In genomic region chr3:33918357-33918756, GRCh38 we compare ENCODE assay signal across 15 cellular contexts.
"Had no signal": no experiment of that assay in that cellular context is flagged by ENCODE, and none has a peak within 500 bp of the region (broad histone marks: within the 10 kb centered on the region; RNA-seq: fewer than 3 reads in every experiment).

No MANE protein-coding gene starts in this region.

- H3K4me1 ChIP-seq: lower lobe of right lung, prostate gland, sigmoid colon, upper lobe of left lung had no signal

- H3K4me3 ChIP-seq: coronary artery, lower lobe of right lung, prostate gland, sigmoid colon, upper lobe of left lung had no signal

- H3K36me3 ChIP-seq: lower lobe of right lung, prostate gland, sigmoid colon, upper lobe of left lung had no signal

- H3K9me3 ChIP-seq: lower lobe of right lung, prostate gland, sigmoid colon, upper lobe of left lung had no signal

- ATAC-seq: activated T-cell treated with anti-CD3 and anti-CD28 coated beads, Interleukin-2, amount 50 U/mL, for 72 hours; lower lobe of right lung; naive thymus-derived CD8-positive, alpha-beta T cell had no signal

- DNase-seq: activated CD4-positive, alpha-beta memory T cell treated with anti-CD3 and anti-CD28 coated beads for 36 hours; activated CD4-positive, alpha-beta T cell treated with anti-CD3 and anti-CD28 coated beads for 1 hour; activated naive CD8-positive, alpha-beta T cell treated with anti-CD3 and anti-CD28 coated beads, Interleukin-2, amount 10 ng/mL, durations not matched to agents 7 days and 5 days; activated T-cell treated with anti-CD3 and anti-CD28 coated beads, Interleukin-2, amount 50 U/mL, for 72 hours; aorta; caudate nucleus; effector CD4-positive, alpha-beta T cell; lower lobe of right lung; naive thymus-derived CD8-positive, alpha-beta T cell; sigmoid colon; stimulated activated CD4-positive, alpha-beta T cell treated with anti-CD3 and anti-CD28 coated beads, Interleukin-2, amount 100 ng/mL, for 48 hours; stimulated activated naive CD4-positive, alpha-beta T cell treated with Interleukin-2 at 50 U/mL for 16 hours; upper lobe of left lung had no signal

- H3K27ac ChIP-seq: coronary artery, lower lobe of right lung, prostate gland, sigmoid colon, upper lobe of left lung had no signal

- H3K27me3 ChIP-seq: sigmoid colon, upper lobe of left lung had no signal
